Comparison of ENCODE assay signal across 1 cellular context in genomic region chr11:65329944-65330403, GRCh38.
TF ChIP-seq lines count a peak whose summit lies in the region.

No MANE protein-coding gene starts in this region.

TF ChIP-seq in endothelial cell of umbilical vein, 7 proteins besides CTCF, POLR2A, EP300 and RAD21 (continued from another document):
- TF ChIP-seq JUN (IDR thresholded peaks at IDR 0.05; ENCODE audit: borderline replicate concordance, insufficient read depth, insufficient read length, low read depth) = no peak
